22 cellular contexts compared by ENCODE assay signal in the genomic region with DNA sequence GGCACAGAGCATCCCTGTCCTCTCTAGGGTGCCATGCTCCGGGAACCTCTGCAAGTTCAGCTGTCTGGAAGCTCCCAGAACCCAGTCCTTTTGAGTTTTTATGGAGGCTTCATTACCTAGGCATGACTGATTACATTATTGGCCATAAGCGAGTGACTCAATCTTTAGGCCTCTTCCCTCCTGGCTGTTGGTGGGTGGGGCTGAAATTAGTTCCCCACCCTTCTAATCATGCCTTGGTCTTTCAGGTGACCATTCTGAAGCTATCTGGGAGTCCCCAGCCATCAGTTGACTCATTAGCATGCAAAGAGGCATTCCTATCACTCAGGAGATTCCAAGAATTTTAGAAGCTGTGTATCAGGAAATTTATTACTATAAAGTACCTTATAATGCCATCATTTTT. TPM values are rescaled to one million over a fixed set of nuclear protein-coding genes. Genes with fewer than 3 reads are reported as not detected.
"Had no signal": no experiment of that assay in that cellular context is flagged by ENCODE, and none has a peak within 500 bp of the region (broad histone marks: within the 10 kb centered on the region; RNA-seq: fewer than 3 reads in every experiment).

No MANE protein-coding gene starts in this region.

- H3K27me3 Mint-ChIP-seq: activated CD4-positive, alpha-beta T cell treated with anti-CD3 and anti-CD28 coated beads, Interleukin-2, amount 10 ng/mL, durations not matched to agents 7 days and 5 days; progenitor cell of endocrine pancreas had no signal

- H3K4me1 ChIP-seq: right atrium auricular region, upper lobe of right lung had no signal

- H3K27me3 ChIP-seq: esophagus squamous epithelium, right atrium auricular region, stomach, upper lobe of right lung had no signal

- DNase-seq: activated CD4-positive, alpha-beta T cell treated with anti-CD3 and anti-CD28 coated beads, Interleukin-2, amount 10 ng/mL, durations not matched to agents 7 days and 5 days; activated CD4-positive, CD25-positive, alpha-beta regulatory T cell; activated CD8-positive, alpha-beta T cell treated with anti-CD3 and anti-CD28 coated beads, Interleukin-2, amount 10 ng/mL, durations not matched to agents 7 days and 5 days; activated effector memory CD4-positive, alpha-beta T cell treated with Interleukin-2 at 50 U/mL for 16 hours; activated naive CD4-positive, alpha-beta T cell treated with anti-CD3 and anti-CD28 coated beads, Interleukin-2, amount 50 U/mL, for 16 hours; activated T-cell treated with anti-CD3 and anti-CD28 coated beads, Interleukin-2, amount 50 U/mL, for 4 hours; aorta; cerebellar nuclear complex; effector CD4-positive, alpha-beta T cell; esophagus squamous epithelium; midbrain; nephron progenitor cell; stimulated activated CD4-positive, alpha-beta T cell treated with anti-CD3 and anti-CD28 coated beads, Interleukin-15, amount 100 ng/mL, for 24 hours; stimulated activated CD4-positive, alpha-beta T cell treated with anti-CD3 and anti-CD28 coated beads, Interleukin-2, amount 100 ng/mL, for 48 hours; stomach; T-helper 1 cell; T1000; upper lobe of right lung had no signal

- ATAC-seq: activated CD8-positive, alpha-beta T cell treated with anti-CD3 and anti-CD28 coated beads, Interleukin-2, amount 10 ng/mL, durations not matched to agents 7 days and 5 days; activated T-cell treated with anti-CD3 and anti-CD28 coated beads, Interleukin-2, amount 50 U/mL, for 4 hours; left lobe of liver; upper lobe of right lung had no signal

- H3K27ac Mint-ChIP-seq: activated CD4-positive, alpha-beta T cell treated with anti-CD3 and anti-CD28 coated beads, Interleukin-2, amount 10 ng/mL, durations not matched to agents 7 days and 5 days; activated CD8-positive, alpha-beta T cell treated with anti-CD3 and anti-CD28 coated beads, Interleukin-2, amount 10 ng/mL, durations not matched to agents 7 days and 5 days; nephron progenitor cell; progenitor cell of endocrine pancreas had no signal

- H3K9me3 ChIP-seq: esophagus squamous epithelium, right atrium auricular region, stomach, upper lobe of right lung had no signal

- H3K9me3 Mint-ChIP-seq: activated CD4-positive, alpha-beta T cell treated with anti-CD3 and anti-CD28 coated beads, Interleukin-2, amount 10 ng/mL, durations not matched to agents 7 days and 5 days; activated T-cell treated with anti-CD3 and anti-CD28 coated beads, Interleukin-2, amount 50 U/mL, for 4 hours had no signal

- H3K4me1 Mint-ChIP-seq: activated CD4-positive, alpha-beta T cell treated with anti-CD3 and anti-CD28 coated beads, Interleukin-2, amount 10 ng/mL, durations not matched to agents 7 days and 5 days had no signal

- H3K4me3 ChIP-seq: esophagus squamous epithelium, lung, right atrium auricular region, stomach, upper lobe of right lung had no signal

- H3K27ac ChIP-seq: esophagus squamous epithelium, right atrium auricular region, stomach, upper lobe of right lung had no signal

- H3K4me3 Mint-ChIP-seq: activated CD4-positive, alpha-beta T cell treated with anti-CD3 and anti-CD28 coated beads, Interleukin-2, amount 10 ng/mL, durations not matched to agents 7 days and 5 days; activated CD8-positive, alpha-beta T cell treated with anti-CD3 and anti-CD28 coated beads, Interleukin-2, amount 10 ng/mL, durations not matched to agents 7 days and 5 days; activated T-cell treated with anti-CD3 and anti-CD28 coated beads, Interleukin-2, amount 50 U/mL, for 4 hours; nephron progenitor cell had no signal

- H3K36me3 ChIP-seq: upper lobe of right lung had no signal

RNA-seq across cellular contexts. Expression of gene WLS, which starts 46.6 kb away (rescaled TPM):
- total RNA-seq: activated CD4-positive, alpha-beta T cell treated with anti-CD3 and anti-CD28 coated beads, Interleukin-2, amount 10 ng/mL, durations not matched to agents 7 days and 5 days; activated CD8-positive, alpha-beta T cell treated with anti-CD3 and anti-CD28 coated beads, Interleukin-2, amount 10 ng/mL, durations not matched to agents 7 days and 5 days had no signal
